Comparison of ENCODE assay signal across 13 cellular contexts in the genomic region with DNA sequence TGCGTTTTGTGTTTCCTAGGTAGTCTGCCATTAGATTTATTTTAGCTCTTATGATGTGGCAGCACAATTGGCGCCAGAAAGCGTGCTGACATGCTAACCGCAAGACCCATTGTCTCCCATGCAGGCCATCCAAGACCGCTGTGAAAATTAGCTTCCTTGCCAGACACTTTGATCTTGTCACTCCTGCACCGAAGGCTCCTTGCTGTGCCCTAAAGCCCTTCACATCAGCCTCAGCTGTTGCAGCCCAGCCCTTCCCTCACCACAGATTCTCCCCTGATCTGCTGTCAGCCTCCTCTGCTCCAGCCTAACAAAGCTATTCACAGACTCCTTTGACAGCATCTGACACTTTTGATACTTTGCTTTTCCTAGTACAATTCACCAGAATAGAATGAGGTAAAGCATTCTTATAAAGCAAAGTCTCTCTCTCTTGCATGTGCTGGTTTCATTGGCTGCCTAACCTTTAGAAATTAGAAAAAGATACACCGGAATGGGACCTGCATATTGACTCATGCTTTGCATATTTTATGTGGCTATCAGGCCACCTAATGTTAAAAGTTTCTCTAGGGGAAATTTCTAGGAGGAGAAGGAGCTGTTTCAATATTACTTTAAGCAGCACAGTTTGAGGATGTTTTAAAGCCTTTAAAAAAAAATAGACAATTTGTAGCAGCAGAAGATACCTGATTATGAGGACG.
DNase-seq lines count a peak whose midpoint lies in the region; ATAC-seq and TF ChIP-seq lines count a peak whose summit lies in the region.
"Had no signal": no experiment of that assay in that cellular context is flagged by ENCODE, and none has a peak within 500 bp of the region (broad histone marks: within the 10 kb centered on the region; RNA-seq: fewer than 3 reads in every experiment).

No MANE protein-coding gene starts in this region.

- peaks cover 21% of the 10 kb centered on the region for H3K4me1 Mint-ChIP-seq in T-helper 2 cell treated with Interferon-gamma antibody and Interleukin-4, amounts not matched to agents 5 μg/mL and 100 μg/mL, for 36 hours (ENCODE audit: low read depth)
- peaks cover 0 to 13% of the 10 kb centered on the region in 2 donors for H3K4me1 Mint-ChIP-seq in stimulated activated naive B cell treated with anti-CD40 and anti-IgM and Interleukin-4, amounts not matched to agents 10 μg/mL and 1 μg/mL and 100 μg/mL, for 72 hours

- DNase-seq in activated naive CD4-positive, alpha-beta T cell treated with anti-CD3 and anti-CD28 coated beads, Interleukin-2, amount 50 U/mL, for 72 hours (ENCODE audit: low spot score in 2 of 2) = peak in 1 of 2 donors; percentile 17
- no peak for DNase-seq in activated naive CD4-positive, alpha-beta T cell treated with anti-CD3 and anti-CD28 coated beads, Interleukin-2, amount 50 U/mL, for 16 hours
- DNase-seq in T-helper 2 cell treated with Interferon-gamma antibody and Interleukin-4, amounts not matched to agents 5 μg/mL and 100 μg/mL, for 36 hours (ENCODE audit: low spot score) = peak; percentile 9
- DNase-seq in stimulated activated naive B cell treated with anti-CD40 and anti-IgM and Interleukin-4, amounts not matched to agents 10 μg/mL and 1 μg/mL and 100 μg/mL, for 72 hours = no peak
- DNase-seq in HPDE6-E6E7 (ENCODE audit: extremely low spot score) = no peak
- no peak for DNase-seq in NCI-H187 (lab: John Stamatoyannopoulos, UW)
- DNase-seq in COR-L47 (lab: John Stamatoyannopoulos, UW) = no peak
- DNase-seq: AML-193, amygdala, DMS79, left ventricle myocardium superior had no signal

- no peaks in the 10 kb centered on the region for H3K9me3 Mint-ChIP-seq in activated naive CD4-positive, alpha-beta T cell treated with anti-CD3 and anti-CD28 coated beads, Interleukin-2, amount 50 U/mL, for 72 hours
- H3K9me3 Mint-ChIP-seq in T-helper 2 cell treated with Interferon-gamma antibody and Interleukin-4, amounts not matched to agents 5 μg/mL and 100 μg/mL, for 36 hours = no peaks in the 10 kb centered on the region
- peaks cover 0 to 3% of the 10 kb centered on the region in 2 donors for H3K9me3 Mint-ChIP-seq in stimulated activated naive B cell treated with anti-CD40 and anti-IgM and Interleukin-4, amounts not matched to agents 10 μg/mL and 1 μg/mL and 100 μg/mL, for 72 hours

- H3K36me3 ChIP-seq in gastroesophageal sphincter = no peaks in the 10 kb centered on the region

- no peak overlapping the region for H3K4me3 ChIP-seq in gastroesophageal sphincter

- TF ChIP-seq EP300 in gastroesophageal sphincter (IDR thresholded peaks at IDR 0.05) = no peak

- no peaks in the 10 kb centered on the region for H3K27me3 Mint-ChIP-seq in T-helper 2 cell treated with Interferon-gamma antibody and Interleukin-4, amounts not matched to agents 5 μg/mL and 100 μg/mL, for 36 hours (ENCODE audit: low read depth)
- no peaks in the 10 kb centered on the region for H3K27me3 Mint-ChIP-seq in stimulated activated naive B cell treated with anti-CD40 and anti-IgM and Interleukin-4, amounts not matched to agents 10 μg/mL and 1 μg/mL and 100 μg/mL, for 72 hours

- no peaks in the 10 kb centered on the region for H3K36me3 Mint-ChIP-seq in activated naive CD4-positive, alpha-beta T cell treated with anti-CD3 and anti-CD28 coated beads, Interleukin-2, amount 50 U/mL, for 72 hours
- no peaks in the 10 kb centered on the region for H3K36me3 Mint-ChIP-seq in T-helper 2 cell treated with Interferon-gamma antibody and Interleukin-4, amounts not matched to agents 5 μg/mL and 100 μg/mL, for 36 hours (ENCODE audit: low read depth)
- no peaks in the 10 kb centered on the region for H3K36me3 Mint-ChIP-seq in stimulated activated naive B cell treated with anti-CD40 and anti-IgM and Interleukin-4, amounts not matched to agents 10 μg/mL and 1 μg/mL and 100 μg/mL, for 72 hours

- 80% methylated on average over 4 to 8 of the region's 8 CpGs for WGBS in gastroesophageal sphincter (ENCODE audit: low coverage in 1 of 2), 2 donors

- H3K27ac Mint-ChIP-seq in activated naive CD4-positive, alpha-beta T cell treated with anti-CD3 and anti-CD28 coated beads, Interleukin-2, amount 50 U/mL, for 72 hours = peak overlapping the region in 1 of 2 donors; percentile 57
- H3K27ac Mint-ChIP-seq in T-helper 2 cell treated with Interferon-gamma antibody and Interleukin-4, amounts not matched to agents 5 μg/mL and 100 μg/mL, for 36 hours = no peak overlapping the region
- peak overlapping the region; percentile 32 for H3K27ac Mint-ChIP-seq in stimulated activated naive B cell treated with anti-CD40 and anti-IgM and Interleukin-4, amounts not matched to agents 10 μg/mL and 1 μg/mL and 100 μg/mL, for 72 hours

- H3K4me3 Mint-ChIP-seq in T-helper 2 cell treated with Interferon-gamma antibody and Interleukin-4, amounts not matched to agents 5 μg/mL and 100 μg/mL, for 36 hours = no peak overlapping the region
- H3K4me3 Mint-ChIP-seq in stimulated activated naive B cell treated with anti-CD40 and anti-IgM and Interleukin-4, amounts not matched to agents 10 μg/mL and 1 μg/mL and 100 μg/mL, for 72 hours = no peak overlapping the region

- peak overlapping the region; percentile 9 to 51 (median 20) for H3K27ac ChIP-seq in gastroesophageal sphincter
- H3K27ac ChIP-seq: parathyroid adenoma had no signal

- TF ChIP-seq POLR2A in gastroesophageal sphincter (IDR thresholded peaks at IDR 0.05) = no peak

- peaks cover 6 to 66% (median 26%) of the 10 kb centered on the region in 3 donors for H3K4me1 ChIP-seq in gastroesophageal sphincter
- H3K4me1 ChIP-seq: parathyroid adenoma had no signal

- H3K9me3 ChIP-seq in gastroesophageal sphincter = no peaks in the 10 kb centered on the region

- ATAC-seq in activated naive CD4-positive, alpha-beta T cell treated with anti-CD3 and anti-CD28 coated beads, Interleukin-2, amount 50 U/mL, for 72 hours = peak; percentile 65 to 66
- ATAC-seq in gastroesophageal sphincter = no peak
- peak; percentile 77 to 82 for ATAC-seq in stimulated activated naive B cell treated with anti-CD40 and anti-IgM and Interleukin-4, amounts not matched to agents 10 μg/mL and 1 μg/mL and 100 μg/mL, for 72 hours (replicated peaks)
- ATAC-seq: left ventricle myocardium superior had no signal

- H3K27me3 ChIP-seq in gastroesophageal sphincter = no peaks in the 10 kb centered on the region

- no peak for TF ChIP-seq CTCF in gastroesophageal sphincter (IDR thresholded peaks at IDR 0.05)
